In the genomic region with DNA sequence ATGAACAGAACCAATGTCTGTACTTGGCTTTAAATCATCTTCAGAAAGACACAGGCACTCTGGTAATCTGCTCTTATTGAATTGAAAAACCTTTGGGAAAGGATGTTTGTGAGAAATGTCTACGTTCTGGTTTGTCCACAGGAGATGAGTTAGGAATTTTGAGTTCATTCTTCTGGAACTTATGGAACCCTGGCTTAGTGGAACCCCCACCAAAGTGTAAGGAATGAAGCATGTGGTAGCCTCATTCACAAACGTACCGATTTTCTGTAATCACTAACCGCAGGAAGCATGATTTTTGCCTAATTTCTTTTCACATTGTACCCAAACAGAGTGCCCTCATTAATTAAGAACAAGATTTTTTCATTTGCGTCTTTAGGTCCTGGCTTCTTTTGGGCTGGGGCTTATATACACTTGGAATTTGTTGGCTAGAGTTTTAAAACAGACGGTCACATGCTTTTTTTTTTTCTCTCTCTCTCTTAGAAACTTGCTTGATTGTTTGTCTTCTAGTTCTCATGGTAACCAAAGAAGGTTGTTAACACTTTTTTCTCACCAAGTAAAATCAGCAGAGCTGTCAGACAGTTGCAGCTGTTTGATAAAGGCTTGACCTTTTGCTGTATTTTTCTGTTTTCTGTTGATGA, we compare ENCODE assay signal across 16 cellular contexts.
A peak's percentile ranks its signal among the peaks of the same experiment; 100 is the strongest.
DNase-seq lines count a peak whose midpoint lies in the region; ATAC-seq and TF ChIP-seq lines count a peak whose summit lies in the region.
"Had no signal": no experiment of that assay in that cellular context is flagged by ENCODE, and none has a peak within 500 bp of the region (broad histone marks: within the 10 kb centered on the region; RNA-seq: fewer than 3 reads in every experiment).

No MANE protein-coding gene starts in this region.

- peak overlapping the region; percentile 9 for H2AFZ ChIP-seq in smooth muscle cell (ENCODE audit: low read depth)

- no peak overlapping the region for H4K8ac ChIP-seq in mesendoderm (ENCODE audit: low read depth, low read length)

- no peaks in the 10 kb centered on the region for H3K27me3 ChIP-seq in endodermal cell (ENCODE audit: control insufficient read depth, insufficient read depth, low read length, poor library complexity, severe bottlenecking)
- H3K27me3 ChIP-seq in mesendoderm (ENCODE audit: insufficient read depth, low read length, poor library complexity), result no peaks in the 10 kb centered on the region
- H3K27me3 ChIP-seq in smooth muscle cell (ENCODE audit: low read depth), result no peaks in the 10 kb centered on the region
- H3K27me3 ChIP-seq: neutrophil, testis had no signal

- peak; percentile 18 for DNase-seq in NCI-H2227 (lab: John Stamatoyannopoulos, UW; ENCODE audit: unreplicated experiment)
- no peak for DNase-seq in NCI-H2227 treated with DMSO at 0.1 percent for 48 hours (lab: John Stamatoyannopoulos, UW)
- DNase-seq in endodermal cell, result no peak
- peak; percentile 88 for DNase-seq in mesendoderm
- no peak for DNase-seq in smooth muscle cell (lab: John Stamatoyannopoulos, UW; ENCODE audit: unreplicated experiment)
- DNase-seq: activated CD4-positive, alpha-beta T cell treated with anti-CD3 and anti-CD28 coated beads, Interleukin-2, amount 50 U/mL, for 1 hour; amniotic stem cell; MV-4-11; NCI-H510A treated with DMSO at 0.1 percent for 48 hours; stimulated activated CD4-positive, alpha-beta T cell treated with anti-CD3 and anti-CD28 coated beads, Interleukin-15, amount 100 ng/mL, for 24 hours; testis had no signal

- ATAC-seq in GM19351 (IDR thresholded peaks at IDR 0.05; ENCODE audit: unreplicated experiment) (no peak), HG02970 (IDR thresholded peaks at IDR 0.05; ENCODE audit: low FRiP score, unreplicated experiment) (no peak), GM18498 (IDR thresholded peaks at IDR 0.05; ENCODE audit: unreplicated experiment) (no peak)

- no peak overlapping the region for H3K56ac ChIP-seq in mesendoderm (ENCODE audit: low read length)

- peaks cover 34% of the 10 kb centered on the region for H3K4me1 Mint-ChIP-seq in endodermal cell

- H3K4me1 ChIP-seq in endodermal cell (ENCODE audit: control insufficient read depth, insufficient read depth, low read length) (peaks cover 10% of the 10 kb centered on the region), mesendoderm (ENCODE audit: control insufficient read depth, low read depth, low read length) (no peaks in the 10 kb centered on the region), smooth muscle cell (ENCODE audit: low read depth) (peaks cover 6% of the 10 kb centered on the region)
- H3K4me1 ChIP-seq: testis had no signal

- H3K79me1 ChIP-seq in mesendoderm (ENCODE audit: low read length), result no peaks in the 10 kb centered on the region

- H3K4me3 ChIP-seq in endodermal cell (ENCODE audit: low read length) (peak overlapping the region; percentile 37), mesendoderm (ENCODE audit: low read length) (no peak overlapping the region), smooth muscle cell (no peak overlapping the region)
- H3K4me3 ChIP-seq: testis had no signal

- H4K5ac ChIP-seq in mesendoderm (ENCODE audit: low read length), result no peak overlapping the region

- H3K23ac ChIP-seq in mesendoderm (ENCODE audit: low read length), result no peak overlapping the region

- no peaks in the 10 kb centered on the region for H3K79me2 ChIP-seq in mesendoderm (ENCODE audit: control insufficient read depth, insufficient read depth, low read length)
- H3K79me2 ChIP-seq in smooth muscle cell (ENCODE audit: low read depth), result no peaks in the 10 kb centered on the region

- no peak overlapping the region for H2BK5ac ChIP-seq in mesendoderm (ENCODE audit: low read length)

- H3K9me3 ChIP-seq in endodermal cell (ENCODE audit: control insufficient read depth, low read length), result no peaks in the 10 kb centered on the region
- H3K9me3 ChIP-seq in smooth muscle cell (replicated peaks; ENCODE audit: low read depth), result no peaks in the 10 kb centered on the region
- H3K9me3 ChIP-seq: neutrophil, testis had no signal

- no peaks in the 10 kb centered on the region for H3K9me3 Mint-ChIP-seq in endodermal cell
- H3K9me3 Mint-ChIP-seq: activated T-helper 1 cell treated with anti-CD3 and anti-CD28 coated beads, Interleukin-12 subunit alpha, Interleukin-12 subunit beta, Interleukin-2, Interleukin-4 antibody, amounts not matched to agents 30 ng/mL and 10 ng/mL and 1 ng/mL, durations not matched to agents 14 hours and 24 hours and 36 hours had no signal

- no peaks in the 10 kb centered on the region for H4K20me1 ChIP-seq in smooth muscle cell (ENCODE audit: low read depth)

- no peak overlapping the region for H3K4me3 Mint-ChIP-seq in endodermal cell
- H3K4me3 Mint-ChIP-seq: activated T-helper 1 cell treated with anti-CD3 and anti-CD28 coated beads, Interleukin-12 subunit alpha, Interleukin-12 subunit beta, Interleukin-2, Interleukin-4 antibody, amounts not matched to agents 30 ng/mL and 10 ng/mL and 1 ng/mL, durations not matched to agents 14 hours and 24 hours and 36 hours had no signal

- H2BK120ac ChIP-seq in mesendoderm (ENCODE audit: low read depth, low read length), result no peak overlapping the region

- peak overlapping the region; percentile 44 for H3K27ac Mint-ChIP-seq in endodermal cell
- H3K27ac Mint-ChIP-seq: activated T-helper 1 cell treated with anti-CD3 and anti-CD28 coated beads, Interleukin-12 subunit alpha, Interleukin-12 subunit beta, Interleukin-2, Interleukin-4 antibody, amounts not matched to agents 30 ng/mL and 10 ng/mL and 1 ng/mL, durations not matched to agents 14 hours and 24 hours and 36 hours had no signal

- WGBS in endodermal cell (ENCODE audit: insufficient coverage in 1 of 2, insufficient read length in 1 of 2), 2 experiments, result 60 to 70% methylated on average over 5 to 6 of the region's 6 CpGs
- no CpG with 5 or more reads among the region's 6 CpGs for WGBS in mesendoderm (ENCODE audit: extremely low coverage, insufficient coverage, low lambda C conversion rate)
- WGBS in smooth muscle cell (ENCODE audit: low lambda C conversion rate), result 65% methylated on average over 6 of the region's 6 CpGs

- no peak overlapping the region for H2AK5ac ChIP-seq in mesendoderm (ENCODE audit: low read length)

- H3K4me2 ChIP-seq in mesendoderm (ENCODE audit: low read length) (no peak overlapping the region), smooth muscle cell (no peak overlapping the region)

- H3K9ac ChIP-seq in endodermal cell (ENCODE audit: extremely low read depth, low read length, poor library complexity, severe bottlenecking), result no peak overlapping the region
- no peak overlapping the region for H3K9ac ChIP-seq in mesendoderm (ENCODE audit: low read length)
- no peak overlapping the region for H3K9ac ChIP-seq in smooth muscle cell (ENCODE audit: low read depth)

- H3F3A ChIP-seq in smooth muscle cell (ENCODE audit: low read depth), result no peaks in the 10 kb centered on the region

- no peak overlapping the region for H3K18ac ChIP-seq in mesendoderm (ENCODE audit: low read length)

- H3K27me3 Mint-ChIP-seq in endodermal cell (ENCODE audit: insufficient read depth), result no peaks in the 10 kb centered on the region

- H3K4ac ChIP-seq in mesendoderm (ENCODE audit: low read depth, low read length), result no peak overlapping the region

- H2BK15ac ChIP-seq in mesendoderm (replicated peaks; ENCODE audit: low read depth), result no peak overlapping the region

- peak overlapping the region; percentile 25 for H3K27ac ChIP-seq in endodermal cell (ENCODE audit: low read depth, low read length)
- no peak overlapping the region for H3K27ac ChIP-seq in mesendoderm (ENCODE audit: low read depth, low read length)
- no peak overlapping the region for H3K27ac ChIP-seq in smooth muscle cell (ENCODE audit: low read depth)
- H3K27ac ChIP-seq: neutrophil, testis had no signal

- H3K36me3 Mint-ChIP-seq in endodermal cell (ENCODE audit: low read depth), result no peaks in the 10 kb centered on the region

- H3K36me3 ChIP-seq in endodermal cell (ENCODE audit: control insufficient read depth, insufficient read depth, low read length) (no peaks in the 10 kb centered on the region), mesendoderm (ENCODE audit: control insufficient read depth, insufficient read depth, low read length) (no peaks in the 10 kb centered on the region), smooth muscle cell (ENCODE audit: low read depth) (no peaks in the 10 kb centered on the region)
- H3K36me3 ChIP-seq: neutrophil had no signal

- TF ChIP-seq CTCF in endodermal cell (conservative IDR thresholded peaks at IDR 0.05), result no peak
- TF ChIP-seq CTCF in smooth muscle cell (IDR thresholded peaks at IDR 0.05; ENCODE audit: borderline replicate concordance, insufficient read depth, poor library complexity, severe bottlenecking), result no peak

Comparison
In these comparisons a context has a peak if more than half of its experiments do, and no peak if none do; other contexts are left out.
1. DNase-seq: peak in NCI-H2227 (single experiment) and mesendoderm (single experiment); none in NCI-H2227 treated with DMSO at 0.1 percent for 48 hours (single experiment), endodermal cell (single experiment) and smooth muscle cell (single experiment).